37 cellular contexts compared by ENCODE assay signal in genomic region chr5:28265877-28266276, GRCh38.
"Had no signal": no experiment of that assay in that cellular context is flagged by ENCODE, and none has a peak within 500 bp of the region (broad histone marks: within the 10 kb centered on the region; RNA-seq: fewer than 3 reads in every experiment).

No MANE protein-coding gene starts in this region.

- H3K4me1 Mint-ChIP-seq: activated CD4-positive, alpha-beta T cell treated with anti-CD3 and anti-CD28 coated beads for 36 hours; activated CD4-positive, alpha-beta T cell treated with anti-CD3 and anti-CD28 coated beads, Interleukin-2, amount 10 ng/mL, durations not matched to agents 7 days and 5 days; activated naive CD8-positive, alpha-beta T cell treated with anti-CD3 and anti-CD28 coated beads for 36 hours; activated T-helper 17 cell treated with anti-CD3 and anti-CD28 coated beads, Interleukin-2, amount 50 U/mL, for 72 hours had no signal

- H3K9me3 ChIP-seq: adrenal gland, body of pancreas, breast epithelium had no signal

- H3K27me3 Mint-ChIP-seq: activated CD4-positive, alpha-beta T cell treated with anti-CD3 and anti-CD28 coated beads for 36 hours; activated CD4-positive, alpha-beta T cell treated with anti-CD3 and anti-CD28 coated beads, Interleukin-2, amount 10 ng/mL, durations not matched to agents 7 days and 5 days; activated CD8-positive, alpha-beta T cell treated with anti-CD3 and anti-CD28 coated beads for 36 hours; activated naive CD8-positive, alpha-beta T cell treated with anti-CD3 and anti-CD28 coated beads for 36 hours; activated T-helper 17 cell treated with anti-CD3 and anti-CD28 coated beads, Interleukin-2, amount 50 U/mL, for 72 hours had no signal

- H3K27me3 ChIP-seq: adrenal gland, body of pancreas, brain microvascular endothelial cell, breast epithelium had no signal

- FAIRE-seq: astrocyte, TTC549 had no signal

- H3K36me3 ChIP-seq: adrenal gland, brain microvascular endothelial cell, breast epithelium had no signal

- H3K4me3 Mint-ChIP-seq: activated CD4-positive, alpha-beta T cell treated with anti-CD3 and anti-CD28 coated beads for 36 hours; activated CD4-positive, alpha-beta T cell treated with anti-CD3 and anti-CD28 coated beads, Interleukin-2, amount 10 ng/mL, durations not matched to agents 7 days and 5 days; activated CD8-positive, alpha-beta T cell treated with anti-CD3 and anti-CD28 coated beads for 36 hours; activated naive CD4-positive, alpha-beta T cell treated with anti-CD3 and anti-CD28 coated beads for 36 hours; activated naive CD8-positive, alpha-beta T cell treated with anti-CD3 and anti-CD28 coated beads for 36 hours; activated T-cell treated with anti-CD3 and anti-CD28 coated beads, Interleukin-2, amount 50 U/mL, for 4 hours; activated T-cell treated with anti-CD3 and anti-CD28 coated beads, Interleukin-2, amount 50 U/mL, for 72 hours; activated T-helper 1 cell treated with anti-CD3 and anti-CD28 coated beads, Interleukin-12 subunit alpha, Interleukin-12 subunit beta, Interleukin-2, Interleukin-4 antibody, amounts not matched to agents 30 ng/mL and 10 ng/mL and 1 ng/mL, durations not matched to agents 14 hours and 24 hours and 36 hours; activated T-helper 17 cell treated with anti-CD3 and anti-CD28 coated beads, Interleukin-2, amount 50 U/mL, for 72 hours; T-helper 1 cell treated with Interleukin-12 subunit alpha and Interleukin-12 subunit beta and Interleukin-4 antibody, amounts not matched to agents 30 μg/mL and 1 μg/mL, for 36 hours; T-helper 2 cell treated with Interferon-gamma antibody and Interleukin-4, amounts not matched to agents 5 μg/mL and 100 μg/mL, for 36 hours had no signal

- ATAC-seq: activated CD4-positive, alpha-beta T cell treated with anti-CD3 and anti-CD28 coated beads for 36 hours; activated CD4-positive, CD25-positive, alpha-beta regulatory T cell treated with anti-CD3 and anti-CD28 coated beads, Interleukin-2, amount 50 U/mL, for 24 hours; activated CD8-positive, alpha-beta T cell treated with anti-CD3 and anti-CD28 coated beads for 36 hours; activated naive CD4-positive, alpha-beta T cell treated with anti-CD3 and anti-CD28 coated beads, Interleukin-2, amount 50 U/mL, for 72 hours; activated T-cell treated with anti-CD3 and anti-CD28 coated beads, Interleukin-2, amount 50 U/mL, for 4 hours; activated T-cell treated with anti-CD3 and anti-CD28 coated beads, Interleukin-2, amount 50 U/mL, for 72 hours; activated T-helper 17 cell treated with anti-CD3 and anti-CD28 coated beads, Interleukin-2, amount 50 U/mL, for 72 hours; body of pancreas had no signal

- H3K4me3 ChIP-seq: adrenal gland, body of pancreas, breast epithelium had no signal

- H3K36me3 Mint-ChIP-seq: activated naive CD4-positive, alpha-beta T cell treated with anti-CD3 and anti-CD28 coated beads, Interleukin-2, amount 50 U/mL, for 72 hours; activated naive CD8-positive, alpha-beta T cell treated with anti-CD3 and anti-CD28 coated beads for 36 hours had no signal

- H3K27ac ChIP-seq: adrenal gland, body of pancreas, brain microvascular endothelial cell, breast epithelium, VCaP had no signal

- H3K27ac Mint-ChIP-seq: activated CD4-positive, alpha-beta T cell treated with anti-CD3 and anti-CD28 coated beads for 36 hours; activated CD4-positive, alpha-beta T cell treated with anti-CD3 and anti-CD28 coated beads, Interleukin-2, amount 10 ng/mL, durations not matched to agents 7 days and 5 days; activated CD8-positive, alpha-beta T cell treated with anti-CD3 and anti-CD28 coated beads for 36 hours; activated naive CD4-positive, alpha-beta T cell treated with anti-CD3 and anti-CD28 coated beads for 36 hours; activated naive CD4-positive, alpha-beta T cell treated with anti-CD3 and anti-CD28 coated beads, Interleukin-2, amount 50 U/mL, for 72 hours; activated naive CD8-positive, alpha-beta T cell treated with anti-CD3 and anti-CD28 coated beads for 36 hours; activated T-cell treated with anti-CD3 and anti-CD28 coated beads, Interleukin-2, amount 50 U/mL, for 72 hours; activated T-helper 1 cell treated with anti-CD3 and anti-CD28 coated beads, Interleukin-12 subunit alpha, Interleukin-12 subunit beta, Interleukin-2, Interleukin-4 antibody, amounts not matched to agents 30 ng/mL and 10 ng/mL and 1 ng/mL, durations not matched to agents 14 hours and 24 hours and 36 hours; activated T-helper 17 cell treated with anti-CD3 and anti-CD28 coated beads, Interleukin-2, amount 50 U/mL, for 72 hours; T-helper 1 cell treated with Interleukin-12 subunit alpha and Interleukin-12 subunit beta and Interleukin-4 antibody, amounts not matched to agents 30 μg/mL and 1 μg/mL, for 36 hours; T-helper 2 cell treated with Interferon-gamma antibody and Interleukin-4, amounts not matched to agents 5 μg/mL and 100 μg/mL, for 36 hours had no signal

- DNase-seq: activated CD4-positive, alpha-beta T cell treated with anti-CD3 and anti-CD28 coated beads for 1 hour; activated CD4-positive, alpha-beta T cell treated with anti-CD3 and anti-CD28 coated beads for 36 hours; activated CD4-positive, alpha-beta T cell treated with anti-CD3 and anti-CD28 coated beads for 48 hours; activated CD4-positive, alpha-beta T cell treated with anti-CD3 and anti-CD28 coated beads, Interleukin-2, amount 10 ng/mL, durations not matched to agents 7 days and 5 days; activated CD4-positive, alpha-beta T cell treated with anti-CD3 and anti-CD28 coated beads, Interleukin-2, amount 50 U/mL, for 48 hours; activated CD4-positive, CD25-positive, alpha-beta regulatory T cell; activated CD8-positive, alpha-beta memory T cell treated with anti-CD3 and anti-CD28 coated beads, Interleukin-2, amount 50 U/mL, for 4 hours; activated CD8-positive, alpha-beta T cell treated with anti-CD3 and anti-CD28 coated beads for 36 hours; activated effector memory CD4-positive, alpha-beta T cell treated with anti-CD3 and anti-CD28 coated beads, Interleukin-2, amount 50 U/mL, for 16 hours; activated gamma-delta T cell treated with Interleukin-2 at 50 U/mL for 16 hours; activated naive CD4-positive, alpha-beta T cell; activated naive CD4-positive, alpha-beta T cell treated with anti-CD3 and anti-CD28 coated beads for 36 hours; activated naive CD4-positive, alpha-beta T cell treated with anti-CD3 and anti-CD28 coated beads, Interleukin-2, amount 50 U/mL, for 16 hours; activated naive CD8-positive, alpha-beta T cell treated with anti-CD3 and anti-CD28 coated beads for 36 hours; activated T-cell treated with anti-CD3 and anti-CD28 coated beads for 4 hours; activated T-cell treated with anti-CD3 and anti-CD28 coated beads, Interleukin-2, amount 50 U/mL, for 1 hour; activated T-cell treated with anti-CD3 and anti-CD28 coated beads, Interleukin-2, amount 50 U/mL, for 4 hours; activated T-cell treated with anti-CD3 and anti-CD28 coated beads, Interleukin-2, amount 50 U/mL, for 72 hours; adrenal gland; amniotic stem cell; aorta; body of pancreas; brain microvascular endothelial cell; central memory CD4-positive, alpha-beta T cell; T-helper 1 cell; T-helper 2 cell; T-helper 9 cell had no signal

- H3K4me1 ChIP-seq: adrenal gland, body of pancreas, breast epithelium had no signal
